ENCODE assay signal across 19 cellular contexts in the genomic region with DNA sequence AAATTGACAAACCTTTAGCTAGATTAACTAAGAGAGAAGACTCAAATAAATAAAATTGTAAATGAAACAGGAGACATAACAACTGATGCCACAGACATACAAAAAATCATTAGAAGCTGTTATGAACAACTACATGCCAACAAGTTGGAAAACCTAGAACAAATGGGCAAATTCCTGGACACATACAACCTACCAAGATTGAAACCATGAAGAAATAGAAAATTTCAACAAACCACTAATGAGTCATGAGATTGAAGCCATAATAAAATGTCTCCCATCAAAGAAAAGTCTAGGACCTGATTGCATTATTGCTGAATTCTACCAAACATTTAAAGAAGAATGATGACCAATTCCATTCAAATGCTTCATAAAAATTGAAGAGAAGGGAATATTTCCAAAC. TPM values are rescaled to one million over a fixed set of nuclear protein-coding genes. Genes with fewer than 3 reads are reported as not detected.
DNase-seq lines count a peak whose midpoint lies in the region; ATAC-seq and TF ChIP-seq lines count a peak whose summit lies in the region.
"Had no signal": no experiment of that assay in that cellular context is flagged by ENCODE, and none has a peak within 500 bp of the region (broad histone marks: within the 10 kb centered on the region; RNA-seq: fewer than 3 reads in every experiment).

No MANE protein-coding gene starts in this region.

- no peak for TF ChIP-seq CTCF in fibroblast of mammary gland (conservative IDR thresholded peaks at IDR 0.05; ENCODE audit: control insufficient read depth, insufficient read depth, low read depth, low read length)

- DNase-seq in EH (ENCODE audit: low read depth): peak; percentile 30
- peak; percentile 28 for DNase-seq in RPMI7951 (ENCODE audit: low read depth)
- DNase-seq in fibroblast of mammary gland (ENCODE audit: low read depth): peak; percentile 22
- DNase-seq: 8988T; ACHN; C1 segment of cervical spinal cord; Calu3; CD4-positive, alpha-beta memory T cell; COR-L47; DMS53; DMS79 treated with DMSO at 0.1 percent for 48 hours; GOT3; HFFc6 had no signal

- no peak overlapping the region for H3K4me3 ChIP-seq in fibroblast of mammary gland (ENCODE audit: control insufficient read depth, low read depth, low read length)
- H3K4me3 ChIP-seq: A549, HAP-1 had no signal

- ATAC-seq in GM21367 (IDR thresholded peaks at IDR 0.05; ENCODE audit: unreplicated experiment): no peak
- ATAC-seq in HG03460 (IDR thresholded peaks at IDR 0.05; ENCODE audit: unreplicated experiment): no peak
- no peak for ATAC-seq in GM21528 (IDR thresholded peaks at IDR 0.05; ENCODE audit: low FRiP score, unreplicated experiment)
- ATAC-seq in GM21526 (IDR thresholded peaks at IDR 0.05; ENCODE audit: low FRiP score, unreplicated experiment): no peak
- ATAC-seq: A549 had no signal

RNA-seq across cellular contexts. Expression of gene ST3GAL5, which starts 54.3 kb away (rescaled TPM):
- 83.2 and 98.5 TPM in 2 replicates for total RNA-seq in RPMI7951 (2014; rRNA removed; shearing (Covaris generic))
